In genomic region chr4:145881991-145882390, GRCh38 we compare ENCODE assay signal across 9 cellular contexts.
DNase-seq lines count a peak whose midpoint lies in the region; ATAC-seq, FAIRE-seq and TF ChIP-seq lines count a peak whose summit lies in the region.
"Had no signal": no experiment of that assay in that cellular context is flagged by ENCODE, and none has a peak within 500 bp of the region (broad histone marks: within the 10 kb centered on the region; RNA-seq: fewer than 3 reads in every experiment).

No MANE protein-coding gene starts in this region.

- no peak for FAIRE-seq in RCC 7860 (lab: Jason Lieb, UNC)

- H3F3A ChIP-seq in DOHH2 (ENCODE audit: control insufficient read depth, insufficient read depth) = no peaks in the 10 kb centered on the region; the same call in 1 of the 2 replicates

- H3K9me2 ChIP-seq in DOHH2 (replicated peaks; ENCODE audit: control insufficient read depth, low read length) = no peaks in the 10 kb centered on the region

- peaks cover 55% of the 10 kb centered on the region for H3K79me2 ChIP-seq in DOHH2 (ENCODE audit: control insufficient read depth, low read length)

- H3K9me3 ChIP-seq in DOHH2 (ENCODE audit: control insufficient read depth, insufficient read depth, low read length) = no peaks in the 10 kb centered on the region

- peak overlapping the region; percentile 20 for H3K4me3 ChIP-seq in DOHH2 (ENCODE audit: low read length)

- H3K27me3 ChIP-seq in DOHH2 (ENCODE audit: control insufficient read depth, low read length) = no peaks in the 10 kb centered on the region

- ATAC-seq in HG02623 (IDR thresholded peaks at IDR 0.05; ENCODE audit: unreplicated experiment) = peak; percentile 64
- ATAC-seq in GM21526 (IDR thresholded peaks at IDR 0.05; ENCODE audit: low FRiP score, unreplicated experiment) = no peak

- H3K4me2 ChIP-seq in DOHH2 (ENCODE audit: low read length) = peak overlapping the region; percentile 46

- no peak for TF ChIP-seq CTCF in DOHH2 (IDR thresholded peaks at IDR 0.05; ENCODE audit: low read depth, low read length, poor library complexity, severe bottlenecking)

- H3K27ac ChIP-seq in DOHH2 (ENCODE audit: low read depth, low read length) = no peak overlapping the region
- H3K27ac ChIP-seq: VCaP had no signal

- H3K4me1 ChIP-seq in DOHH2 (ENCODE audit: control insufficient read depth, low read length) = peaks cover 32% of the 10 kb centered on the region

- H3K36me3 ChIP-seq in DOHH2 (ENCODE audit: control insufficient read depth, low read length) = peaks cover 76% of the 10 kb centered on the region

- peaks cover 24% of the 10 kb centered on the region; the same call in 1 of the 2 replicates for H4K20me1 ChIP-seq in DOHH2 (ENCODE audit: control insufficient read depth, insufficient read depth, low read depth, low read length)

- peak; percentile 82 for DNase-seq in NCI-H2171 treated with DMSO at 0.1 percent for 48 hours (lab: John Stamatoyannopoulos, UW)
- peak; percentile 18 for DNase-seq in kidney glomerular epithelial cell (lab: John Stamatoyannopoulos, UW)
- DNase-seq in stimulated activated CD4-positive, alpha-beta T cell treated with anti-CD3 and anti-CD28 coated beads, Interleukin-1b, Interleukin-23, amount 100 ng/mL, for 48 hours = no peak
- no peak for DNase-seq in DMS114 treated with DMSO at 0.1 percent for 48 hours (lab: John Stamatoyannopoulos, UW; ENCODE audit: unreplicated experiment)
- no peak for DNase-seq in RCC 7860 (ENCODE audit: low spot score)

Comparison
In these comparisons a context has a peak if more than half of its experiments do, and no peak if none do; other contexts are left out.
1. DNase-seq: peak in NCI-H2171 treated with DMSO at 0.1 percent for 48 hours (single experiment) and kidney glomerular epithelial cell (single experiment); none in stimulated activated CD4-positive, alpha-beta T cell treated with anti-CD3 and anti-CD28 coated beads, Interleukin-1b, Interleukin-23, amount 100 ng/mL, for 48 hours (single experiment), DMS114 treated with DMSO at 0.1 percent for 48 hours (single experiment) and RCC 7860 (single experiment).